In the genomic region with DNA sequence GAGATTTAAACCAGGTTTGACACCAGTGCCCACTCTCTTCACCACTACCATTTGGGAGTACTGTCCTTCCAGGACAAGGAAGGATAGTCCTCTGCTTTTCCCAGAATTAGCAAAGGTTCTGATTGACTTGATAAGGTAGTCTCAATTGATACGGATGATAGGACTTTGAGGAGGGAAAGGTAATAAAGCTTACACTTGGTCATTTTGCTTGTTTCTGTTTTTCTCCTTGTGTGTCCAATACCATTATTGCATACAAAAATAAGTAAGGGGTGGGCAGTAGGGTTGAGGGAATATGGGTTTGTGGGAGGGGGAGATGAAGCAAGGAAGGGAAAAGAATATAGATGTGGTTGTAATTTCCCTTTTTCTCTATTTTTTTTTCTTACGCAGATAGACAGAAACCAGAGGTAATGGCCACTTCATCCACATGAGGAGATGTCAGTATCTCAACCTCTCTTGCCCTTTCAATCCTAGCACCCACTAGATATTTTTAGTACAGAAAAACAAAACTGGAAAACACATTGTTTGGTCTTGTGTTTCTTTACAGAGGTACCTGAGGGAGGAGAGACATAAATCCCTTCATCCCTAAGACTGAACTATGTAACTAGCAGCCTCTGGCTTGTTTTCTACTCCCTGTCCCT, we compare ENCODE assay signal across 1 cellular context.
TF ChIP-seq lines count a peak whose summit lies in the region.

No MANE protein-coding gene starts in this region.

TF ChIP-seq in K562, 482 proteins besides CTCF, POLR2A, EP300 and RAD21:
- peak; percentile 74 for TF ChIP-seq SUPT5H (IDR thresholded peaks at IDR 0.05)
- TF ChIP-seq GATA2 (CRISPR knock-in tag; IDR thresholded peaks at IDR 0.05) = 0 out of 2 replicates have a peak, but pooled peaks have one; percentile 9
- TF ChIP-seq ZNF174 (CRISPR knock-in tag; IDR thresholded peaks at IDR 0.05) = no peak
- TF ChIP-seq POLR2G (IDR thresholded peaks at IDR 0.05; ENCODE audit: low read depth, low read length) = peak; percentile 42; the same call in 1 of the 2 replicates
- TF ChIP-seq ZNF717 (CRISPR knock-in tag; IDR thresholded peaks at IDR 0.05) = 0 out of 2 replicates have a peak, but pooled peaks have one; percentile 18
- no peak for TF ChIP-seq ZKSCAN1 (IDR thresholded peaks at IDR 0.05; ENCODE audit: low read depth, low read length)
- TF ChIP-seq OTX1 (CRISPR knock-in tag; IDR thresholded peaks at IDR 0.05) = no peak
- TF ChIP-seq, protein P1, sequence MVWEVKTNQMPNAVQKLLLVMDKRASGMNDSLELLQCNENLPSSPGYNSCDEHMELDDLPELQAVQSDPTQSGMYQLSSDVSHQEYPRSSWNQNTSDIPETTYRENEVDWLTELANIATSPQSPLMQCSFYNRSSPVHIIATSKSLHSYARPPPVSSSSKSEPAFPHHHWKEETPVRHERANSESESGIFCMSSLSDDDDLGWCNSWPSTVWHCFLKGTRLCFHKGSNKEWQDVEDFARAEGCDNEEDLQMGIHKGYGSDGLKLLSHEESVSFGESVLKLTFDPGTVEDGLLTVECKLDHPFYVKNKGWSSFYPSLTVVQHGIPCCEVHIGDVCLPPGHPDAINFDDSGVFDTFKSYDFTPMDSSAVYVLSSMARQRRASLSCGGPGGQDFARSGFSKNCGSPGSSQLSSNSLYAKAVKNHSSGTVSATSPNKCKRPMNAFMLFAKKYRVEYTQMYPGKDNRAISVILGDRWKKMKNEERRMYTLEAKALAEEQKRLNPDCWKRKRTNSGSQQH (CRISPR knock-in tag; IDR thresholded peaks at IDR 0.05) = peak; percentile 26; the same call in 1 of the 2 replicates
- peak; percentile 13; the same call in 1 of the 2 replicates for TF ChIP-seq POLR2H (tag; IDR thresholded peaks at IDR 0.05; ENCODE audit: low read depth)
- TF ChIP-seq, protein P2, sequence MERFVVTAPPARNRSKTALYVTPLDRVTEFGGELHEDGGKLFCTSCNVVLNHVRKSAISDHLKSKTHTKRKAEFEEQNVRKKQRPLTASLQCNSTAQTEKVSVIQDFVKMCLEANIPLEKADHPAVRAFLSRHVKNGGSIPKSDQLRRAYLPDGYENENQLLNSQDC (CRISPR knock-in tag; IDR thresholded peaks at IDR 0.05) = no peak
- no peak for TF ChIP-seq BACH1 (tag; IDR thresholded peaks at IDR 0.05)
- peak; percentile 17 for TF ChIP-seq POLR2AphosphoS5 (IDR thresholded peaks at IDR 0.05; ENCODE audit: control insufficient read depth, insufficient read depth, low read depth, low read length)
- TF ChIP-seq, protein P3, sequence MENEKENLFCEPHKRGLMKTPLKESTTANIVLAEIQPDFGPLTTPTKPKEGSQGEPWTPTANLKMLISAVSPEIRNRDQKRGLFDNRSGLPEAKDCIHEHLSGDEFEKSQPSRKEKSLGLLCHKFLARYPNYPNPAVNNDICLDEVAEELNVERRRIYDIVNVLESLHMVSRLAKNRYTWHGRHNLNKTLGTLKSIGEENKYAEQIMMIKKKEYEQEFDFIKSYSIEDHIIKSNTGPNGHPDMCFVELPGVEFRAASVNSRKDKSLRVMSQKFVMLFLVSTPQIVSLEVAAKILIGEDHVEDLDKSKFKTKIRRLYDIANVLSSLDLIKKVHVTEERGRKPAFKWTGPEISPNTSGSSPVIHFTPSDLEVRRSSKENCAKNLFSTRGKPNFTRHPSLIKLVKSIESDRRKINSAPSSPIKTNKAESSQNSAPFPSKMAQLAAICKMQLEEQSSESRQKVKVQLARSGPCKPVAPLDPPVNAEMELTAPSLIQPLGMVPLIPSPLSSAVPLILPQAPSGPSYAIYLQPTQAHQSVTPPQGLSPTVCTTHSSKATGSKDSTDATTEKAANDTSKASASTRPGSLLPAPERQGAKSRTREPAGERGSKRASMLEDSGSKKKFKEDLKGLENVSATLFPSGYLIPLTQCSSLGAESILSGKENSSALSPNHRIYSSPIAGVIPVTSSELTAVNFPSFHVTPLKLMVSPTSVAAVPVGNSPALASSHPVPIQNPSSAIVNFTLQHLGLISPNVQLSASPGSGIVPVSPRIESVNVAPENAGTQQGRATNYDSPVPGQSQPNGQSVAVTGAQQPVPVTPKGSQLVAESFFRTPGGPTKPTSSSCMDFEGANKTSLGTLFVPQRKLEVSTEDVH (IDR thresholded peaks at IDR 0.05; ENCODE audit: low read depth, partially characterized antibody) = peak; percentile 64
- TF ChIP-seq RBFOX2 (IDR thresholded peaks at IDR 0.05; ENCODE audit: low read depth, low read length) = 0 out of 2 replicates have a peak, but pooled peaks have one; percentile 22
